9 cellular contexts compared by ENCODE assay signal in the genomic region with DNA sequence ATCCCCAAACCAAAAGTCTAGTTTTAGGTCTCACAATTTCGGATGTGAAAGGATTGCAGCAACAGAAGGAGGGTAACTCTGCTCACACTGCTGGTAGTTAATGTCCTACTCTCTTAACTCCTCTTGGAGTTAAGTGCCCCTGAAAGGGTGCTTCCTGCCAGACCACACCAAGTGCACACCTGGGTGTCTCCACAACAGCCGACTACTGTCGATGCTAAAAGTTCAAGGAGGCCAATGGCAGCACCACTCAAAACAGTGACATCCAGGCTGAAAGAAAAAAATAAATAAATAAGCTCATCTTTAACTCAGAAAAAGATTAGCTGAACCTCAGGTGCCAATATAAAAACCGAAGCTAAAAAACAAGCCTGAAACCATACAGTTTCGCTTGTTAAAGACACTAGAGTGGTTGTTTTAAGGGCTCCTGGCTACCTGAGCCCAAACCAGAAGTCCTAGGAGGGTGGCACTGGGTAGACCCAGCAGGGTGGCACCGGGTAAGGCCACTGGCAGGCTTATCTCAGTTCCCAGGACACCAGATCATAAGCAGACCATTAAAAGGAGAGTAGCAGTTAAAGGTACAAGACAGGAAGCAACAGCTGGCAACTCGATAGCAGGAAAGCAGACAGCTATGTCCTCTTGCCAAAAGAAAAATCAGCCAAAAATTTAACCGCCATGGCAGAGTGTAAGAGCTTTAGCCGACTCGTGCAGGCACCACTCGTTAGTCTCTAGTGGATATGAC. TPM values are rescaled to one million over a fixed set of nuclear protein-coding genes. Genes with fewer than 3 reads are reported as not detected.
A peak's percentile ranks its signal among the peaks of the same experiment; 100 is the strongest.
DNase-seq lines count a peak whose midpoint lies in the region; ATAC-seq and TF ChIP-seq lines count a peak whose summit lies in the region.
"Had no signal": no experiment of that assay in that cellular context is flagged by ENCODE, and none has a peak within 500 bp of the region (broad histone marks: within the 10 kb centered on the region; RNA-seq: fewer than 3 reads in every experiment).

No MANE protein-coding gene starts in this region.

- H3K27ac Mint-ChIP-seq in CD8-positive, alpha-beta memory T cell: peak overlapping the region; percentile 19 to 94 (median 70)
- peak overlapping the region; percentile 84 for H3K27ac Mint-ChIP-seq in activated naive CD8-positive, alpha-beta T cell treated with anti-CD3 and anti-CD28 coated beads, Interleukin-2, amount 10 ng/mL, durations not matched to agents 7 days and 5 days
- H3K27ac Mint-ChIP-seq in Caco-2 (ENCODE audit: unreplicated experiment): no peak overlapping the region

- TF ChIP-seq CTCF in IMR-90 (conservative IDR thresholded peaks at IDR 0.05; ENCODE audit: low read depth, low read length): no peak
- no peak for TF ChIP-seq CTCF in Caco-2 (IDR thresholded peaks at IDR 0.05; ENCODE audit: insufficient read depth in 1 of 2, low read depth in 1 of 2, low read length in 1 of 2, severe bottlenecking in 1 of 2, unreplicated experiment in 1 of 2)

- H3K18ac ChIP-seq in IMR-90 (ENCODE audit: low read depth, low read length): peak overlapping the region; percentile 5; the same call in 1 of the 2 replicates

- no peak overlapping the region for H3K14ac ChIP-seq in IMR-90 (replicated peaks; ENCODE audit: low read depth, low read length)

- DNase-seq in CD8-positive, alpha-beta memory T cell: peak in 1 of 5 donors; percentile 51
- DNase-seq in IMR-90: no peak
- no peak for DNase-seq in activated naive CD8-positive, alpha-beta T cell treated with anti-CD3 and anti-CD28 coated beads, Interleukin-2, amount 10 ng/mL, durations not matched to agents 7 days and 5 days
- no peak for DNase-seq in pons (ENCODE audit: low spot score)
- no peak for DNase-seq in SW480 (ENCODE audit: low spot score)
- no peak for DNase-seq in Caco-2
- no peak for DNase-seq in GM03348 (ENCODE audit: low spot score)
- DNase-seq: testis had no signal

- peak overlapping the region; percentile 15 for H2BK5ac ChIP-seq in IMR-90 (ENCODE audit: low read depth, low read length, poor library complexity, severe bottlenecking)

- H2AK5ac ChIP-seq in IMR-90 (ENCODE audit: low read depth, low read length): no peak overlapping the region

- no peak overlapping the region for H2BK20ac ChIP-seq in IMR-90 (ENCODE audit: low read depth, low read length)

- peaks cover 60% of the 10 kb centered on the region for H3K9me1 ChIP-seq in IMR-90 (ENCODE audit: insufficient read depth, low read length)

- H2AK9ac ChIP-seq in IMR-90 (replicated peaks; ENCODE audit: low read depth, low read length, poor library complexity): no peak overlapping the region

- H3K9me3 Mint-ChIP-seq in CD8-positive, alpha-beta memory T cell: no peaks in the 10 kb centered on the region
- no peaks in the 10 kb centered on the region for H3K9me3 Mint-ChIP-seq in activated naive CD8-positive, alpha-beta T cell treated with anti-CD3 and anti-CD28 coated beads, Interleukin-2, amount 10 ng/mL, durations not matched to agents 7 days and 5 days
- H3K9me3 Mint-ChIP-seq in Caco-2 (ENCODE audit: unreplicated experiment): no peaks in the 10 kb centered on the region

- peaks cover 94 to 100% (median 99%) of the 10 kb centered on the region in 3 donors for H3K4me1 Mint-ChIP-seq in CD8-positive, alpha-beta memory T cell
- peaks cover 70% of the 10 kb centered on the region for H3K4me1 Mint-ChIP-seq in activated naive CD8-positive, alpha-beta T cell treated with anti-CD3 and anti-CD28 coated beads, Interleukin-2, amount 10 ng/mL, durations not matched to agents 7 days and 5 days
- peaks cover 32% of the 10 kb centered on the region for H3K4me1 Mint-ChIP-seq in Caco-2 (ENCODE audit: low read depth, unreplicated experiment)

- no peaks in the 10 kb centered on the region for H3K9me3 ChIP-seq in CD8-positive, alpha-beta memory T cell (ENCODE audit: low read length)
- H3K9me3 ChIP-seq in IMR-90 (ENCODE audit: control insufficient read depth, insufficient read depth, low read length) (no peaks in the 10 kb centered on the region), muscle layer of duodenum (ENCODE audit: control insufficient read depth in 1 of 2, low read length in 2 of 2) (no peaks in the 10 kb centered on the region), Caco-2 (no peaks in the 10 kb centered on the region)
- H3K9me3 ChIP-seq: testis had no signal

- ATAC-seq in IMR-90 (ENCODE audit: low read depth): no peak
- ATAC-seq in activated naive CD8-positive, alpha-beta T cell treated with anti-CD3 and anti-CD28 coated beads, Interleukin-2, amount 10 ng/mL, durations not matched to agents 7 days and 5 days (ENCODE audit: low read depth): peak; percentile 51

- no peak overlapping the region for H3K4me3 ChIP-seq in CD8-positive, alpha-beta memory T cell (ENCODE audit: low read length)
- no peak overlapping the region for H3K4me3 ChIP-seq in IMR-90 (ENCODE audit: insufficient read depth, low read depth, low read length)
- no peak overlapping the region for H3K4me3 ChIP-seq in muscle layer of duodenum (ENCODE audit: low read depth in 1 of 2, low read length in 2 of 2)
- no peak overlapping the region for H3K4me3 ChIP-seq in Caco-2 (ENCODE audit: low read depth, low read length)
- H3K4me3 ChIP-seq: testis had no signal

- H3K36me3 ChIP-seq in CD8-positive, alpha-beta memory T cell (ENCODE audit: insufficient read depth, low read length): no peaks in the 10 kb centered on the region
- H3K36me3 ChIP-seq in IMR-90 (ENCODE audit: control insufficient read depth, insufficient read depth, low read length) (peaks cover 1% of the 10 kb centered on the region; the same call in 1 of the 2 replicates), muscle layer of duodenum (ENCODE audit: control insufficient read depth in 1 of 2, insufficient read depth in 2 of 2, low read length in 2 of 2) (no peaks in the 10 kb centered on the region), Caco-2 (ENCODE audit: control insufficient read depth, insufficient read depth, low read length) (no peaks in the 10 kb centered on the region)

- dilution Hi-C loops in IMR-90 (cut with HindIII; ENCODE audit: low sequenced_read_pairs, unreplicated experiment): no loop called here

- H3K27me3 Mint-ChIP-seq in CD8-positive, alpha-beta memory T cell: no peaks in the 10 kb centered on the region
- no peaks in the 10 kb centered on the region for H3K27me3 Mint-ChIP-seq in activated naive CD8-positive, alpha-beta T cell treated with anti-CD3 and anti-CD28 coated beads, Interleukin-2, amount 10 ng/mL, durations not matched to agents 7 days and 5 days
- no peaks in the 10 kb centered on the region for H3K27me3 Mint-ChIP-seq in Caco-2 (ENCODE audit: insufficient read depth, unreplicated experiment)

- CTCF ChIA-PET in CD8-positive, alpha-beta memory T cell (lab: Charles Lee): no interaction called here
- CTCF ChIA-PET in IMR-90 (lab: Yijun Ruan, JAX): interaction anchor here (0.7 to 1.1 kb wide), 2 partner anchors 10 to 11 kb away, joined by 3 read pairs; no protein-coding TSS in a partner anchor
- CTCF ChIA-PET in Caco-2 (lab: Charles Lee): no interaction called here

- peak overlapping the region; percentile 26; the same call in 1 of the 2 replicates for H3K9ac ChIP-seq in IMR-90 (ENCODE audit: low read depth, low read length)

- peak overlapping the region; percentile 12; the same call in 1 of the 2 replicates for H3K23ac ChIP-seq in IMR-90 (ENCODE audit: low read depth, low read length)

- POLR2A ChIA-PET in CD8-positive, alpha-beta memory T cell (lab: Charles Lee): interaction anchor here (0.6 kb wide), 1 partner anchor 1194 kb away, joined by 6 read pairs; no protein-coding TSS in a partner anchor
- POLR2A ChIA-PET in IMR-90 (lab: Charles Lee; ENCODE audit: unreplicated experiment): interaction anchor here (0.6 kb wide), 1 partner anchor 13 kb away, joined by 3 read pairs; no protein-coding TSS in a partner anchor
- POLR2A ChIA-PET in activated naive CD8-positive, alpha-beta T cell treated with anti-CD3 and anti-CD28 coated beads, Interleukin-2, amount 10 ng/mL, durations not matched to agents 7 days and 5 days (lab: Charles Lee): interaction anchor here (0.6 kb wide), 1 partner anchor 67 kb away, joined by 3 read pairs; no protein-coding TSS in a partner anchor
- POLR2A ChIA-PET in Caco-2 (lab: Charles Lee): no interaction called here

- H3K27ac ChIP-seq in CD8-positive, alpha-beta memory T cell (ENCODE audit: low read depth, low read length): no peak overlapping the region
- H3K27ac ChIP-seq in IMR-90 (ENCODE audit: insufficient read depth, low read length): peak overlapping the region; percentile 69
- peak overlapping the region; percentile 67 for H3K27ac ChIP-seq in muscle layer of duodenum (ENCODE audit: low read length)

- H4K20me1 ChIP-seq in IMR-90 (ENCODE audit: insufficient read depth, low read length): peaks cover 99% of the 10 kb centered on the region

- H3K4me3 Mint-ChIP-seq in CD8-positive, alpha-beta memory T cell: peak overlapping the region; percentile 11 to 90 (median 64)
- peak overlapping the region; percentile 74 for H3K4me3 Mint-ChIP-seq in activated naive CD8-positive, alpha-beta T cell treated with anti-CD3 and anti-CD28 coated beads, Interleukin-2, amount 10 ng/mL, durations not matched to agents 7 days and 5 days
- no peak overlapping the region for H3K4me3 Mint-ChIP-seq in Caco-2 (ENCODE audit: unreplicated experiment)

- TF ChIP-seq POLR2A in IMR-90 (IDR thresholded peaks at IDR 0.05; ENCODE audit: low read depth, low read length): no peak

- intact Hi-C loops in IMR-90 (cut with micrococcal nuclease) (loop anchor here (5.0 kb wide), 1 partner anchor 34 kb away; no protein-coding TSS in a partner anchor), Caco-2 (cut with micrococcal nuclease; ENCODE audit: unreplicated experiment) (no loop called here)

- H3K79me1 ChIP-seq in IMR-90 (ENCODE audit: low read depth in 1 of 2, low read length in 2 of 2): peaks cover 3 to 92% of the 10 kb centered on the region in 2 experiments; a peak in 3 of 4 replicates

- no peak for TF ChIP-seq RAD21 in IMR-90 (IDR thresholded peaks at IDR 0.05; ENCODE audit: low read length)

- no peak overlapping the region for H3K56ac ChIP-seq in IMR-90 (ENCODE audit: extremely low read depth, insufficient read depth, low read length)

- no peak overlapping the region for H2BK120ac ChIP-seq in IMR-90 (ENCODE audit: low read depth, low read length)

- peaks cover 0 to 30% (median 1%) of the 10 kb centered on the region in 3 donors for H3K36me3 Mint-ChIP-seq in CD8-positive, alpha-beta memory T cell
- peaks cover 9% of the 10 kb centered on the region for H3K36me3 Mint-ChIP-seq in activated naive CD8-positive, alpha-beta T cell treated with anti-CD3 and anti-CD28 coated beads, Interleukin-2, amount 10 ng/mL, durations not matched to agents 7 days and 5 days
- H3K36me3 Mint-ChIP-seq in Caco-2 (ENCODE audit: insufficient read depth, unreplicated experiment): peaks cover 72% of the 10 kb centered on the region

- peak overlapping the region; percentile 55; the same call in 1 of the 2 replicates for H4K5ac ChIP-seq in IMR-90 (ENCODE audit: low read depth, low read length)

- H2AFZ ChIP-seq in IMR-90 (replicated peaks; ENCODE audit: low read length, poor library complexity): no peak overlapping the region

- no peak overlapping the region for H2BK15ac ChIP-seq in IMR-90 (ENCODE audit: low read depth, low read length)

- no peak overlapping the region for H3K4ac ChIP-seq in IMR-90 (ENCODE audit: low read depth, low read length)

- H4K8ac ChIP-seq in IMR-90 (ENCODE audit: low read depth in 2 of 2, low read length in 2 of 2): no peak overlapping the region

- no peaks in the 10 kb centered on the region for H3K27me3 ChIP-seq in CD8-positive, alpha-beta memory T cell (ENCODE audit: insufficient read depth, low read length, poor library complexity, severe bottlenecking)
- H3K27me3 ChIP-seq in IMR-90 (ENCODE audit: control insufficient read depth, insufficient read depth, low read length): no peaks in the 10 kb centered on the region
- no peaks in the 10 kb centered on the region for H3K27me3 ChIP-seq in muscle layer of duodenum (ENCODE audit: low read depth, low read length)
- no peaks in the 10 kb centered on the region for H3K27me3 ChIP-seq in Caco-2 (replicated peaks; ENCODE audit: control insufficient read depth, insufficient read depth, low read length)
- H3K27me3 ChIP-seq: testis had no signal

- in situ Hi-C loops in IMR-90 (cut with MboI; ENCODE audit: low sequenced_read_pairs): no loop called here

- 56% methylated on average over 3 of the region's 11 CpGs; no CpG with 5 or more reads in 1 of the 2 experiments for WGBS in IMR-90 (ENCODE audit: extremely low coverage in 2 of 2, insufficient read length in 1 of 2), 2 experiments

- H3K4me1 ChIP-seq in CD8-positive, alpha-beta memory T cell (ENCODE audit: insufficient read depth, low read length): peaks cover 96% of the 10 kb centered on the region
- H3K4me1 ChIP-seq in IMR-90 (ENCODE audit: control insufficient read depth, insufficient read depth, low read length): peaks cover 57% of the 10 kb centered on the region
- H3K4me1 ChIP-seq in muscle layer of duodenum (ENCODE audit: control insufficient read depth in 1 of 2, insufficient read depth in 2 of 2, low read length in 2 of 2): peaks cover 49 to 95% of the 10 kb centered on the region in 2 donors
- H3K4me1 ChIP-seq in Caco-2: peaks cover 50% of the 10 kb centered on the region

- peak overlapping the region; percentile 78 for H3K4me2 ChIP-seq in IMR-90 (ENCODE audit: low read depth, low read length)

- H4K91ac ChIP-seq in IMR-90 (ENCODE audit: insufficient read depth, low read depth, low read length): no peak overlapping the region

- BruUV-seq in IMR-90 (replicated peaks; lab: Mats Ljungman, UMichigan) (no TSS peak), Caco-2 (replicated peaks; lab: Mats Ljungman, UMichigan) (no TSS peak)

RNA-seq across cellular contexts. Expression of a gene that starts 39.3 kb away (rescaled TPM):
- total RNA-seq in CD8-positive, alpha-beta memory T cell: 100 to 1,000 TPM; 101 to 109 TPM
- polyA plus RNA-seq in CD8-positive, alpha-beta memory T cell: 35.3 TPM
- total RNA-seq in IMR-90 (2012; rRNA removed) (7.0 and 7.2 TPM in 2 replicates), Caco-2 (2022) (154 and 170 TPM in 2 replicates)
- 19.9 and 21.1 TPM in 2 replicates for polyA plus RNA-seq in IMR-90 (2012; rRNA removed)
- 9.0 and 15.0 TPM in 2 replicates for polyA plus RNA-seq in IMR-90 (2012; cell fraction: cytosol; rRNA removed)
- polyA plus RNA-seq in IMR-90 (2012; cell fraction: nucleus; rRNA removed; ENCODE audit: low replicate concordance): 29.5 and 41.2 TPM in 2 replicates
- 100 to 1,000 TPM; 132 to 134 TPM for total RNA-seq in activated naive CD8-positive, alpha-beta T cell treated with anti-CD3 and anti-CD28 coated beads, Interleukin-2, amount 10 ng/mL, durations not matched to agents 7 days and 5 days

Comparison
In these comparisons a context has a peak if more than half of its experiments do, and no peak if none do; other contexts are left out.
1. RNA of a gene that starts 39.3 kb away (total RNA-seq): 154 to 170 TPM in Caco-2, 132 to 134 TPM in activated naive CD8-positive, alpha-beta T cell treated with anti-CD3 and anti-CD28 coated beads, Interleukin-2, amount 10 ng/mL, durations not matched to agents 7 days and 5 days and 101 to 109 TPM in CD8-positive, alpha-beta memory T cell; 7.0 to 7.2 TPM in IMR-90; every median in the first group is over 10 times any median in the second.